Comparison of ENCODE assay signal across 22 cellular contexts in the genomic region with DNA sequence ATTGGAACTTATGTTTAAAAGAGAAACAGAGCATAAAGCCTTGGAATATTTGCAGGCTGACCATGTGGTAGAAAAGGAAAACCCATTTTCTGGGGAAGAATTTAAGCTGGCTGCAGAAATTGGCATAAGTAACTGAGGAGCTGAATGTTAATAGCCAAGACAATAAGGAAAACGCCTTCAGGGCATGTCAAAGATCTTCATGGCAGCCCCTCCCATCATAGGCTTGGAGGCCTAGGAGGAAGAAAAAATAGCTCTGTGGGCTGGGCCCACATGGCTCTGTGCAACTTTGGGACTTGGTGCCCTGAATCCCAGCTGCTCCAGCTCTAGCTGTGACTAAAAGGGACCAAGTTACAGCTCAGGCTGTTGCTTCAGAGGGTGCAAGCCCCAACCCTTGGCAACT. TPM values are rescaled to one million over a fixed set of nuclear protein-coding genes. Genes with fewer than 3 reads are reported as not detected.
DNase-seq lines count a peak whose midpoint lies in the region; ATAC-seq and TF ChIP-seq lines count a peak whose summit lies in the region.
"Had no signal": no experiment of that assay in that cellular context is flagged by ENCODE, and none has a peak within 500 bp of the region (broad histone marks: within the 10 kb centered on the region; RNA-seq: fewer than 3 reads in every experiment).

No MANE protein-coding gene starts in this region.

- no peak overlapping the region for H3K23ac ChIP-seq in mesendoderm (ENCODE audit: low read length)

- no peak overlapping the region for H4K5ac ChIP-seq in mesendoderm (ENCODE audit: low read length)

- CTCF ChIA-PET in HEK293 (lab: Yijun Ruan, JAX) = no interaction called here
- CTCF ChIA-PET in activated CD8-positive, alpha-beta T cell treated with anti-CD3 and anti-CD28 coated beads, Interleukin-2, amount 10 ng/mL, durations not matched to agents 7 days and 5 days (lab: Charles Lee) = no interaction called here

- POLR2A ChIA-PET in HEK293 (lab: Yijun Ruan, JAX) = no interaction called here
- POLR2A ChIA-PET in activated CD8-positive, alpha-beta T cell treated with anti-CD3 and anti-CD28 coated beads, Interleukin-2, amount 10 ng/mL, durations not matched to agents 7 days and 5 days (lab: Charles Lee) = no interaction called here

- H3K36me3 Mint-ChIP-seq in activated CD8-positive, alpha-beta T cell treated with anti-CD3 and anti-CD28 coated beads, Interleukin-2, amount 10 ng/mL, durations not matched to agents 7 days and 5 days (ENCODE audit: low read depth) = no peaks in the 10 kb centered on the region
- no peaks in the 10 kb centered on the region for H3K36me3 Mint-ChIP-seq in endothelial cell (ENCODE audit: low read depth, unreplicated experiment)

- H3K4me3 Mint-ChIP-seq in activated CD8-positive, alpha-beta T cell treated with anti-CD3 and anti-CD28 coated beads, Interleukin-2, amount 10 ng/mL, durations not matched to agents 7 days and 5 days = no peak overlapping the region
- H3K4me3 Mint-ChIP-seq in endothelial cell (ENCODE audit: unreplicated experiment) = no peak overlapping the region
- H3K4me3 Mint-ChIP-seq: CD4-positive, alpha-beta T cell; HFFc6 had no signal

- H3K18ac ChIP-seq in mesendoderm (ENCODE audit: low read length) = no peak overlapping the region

- H3K36me3 ChIP-seq in HEK293 (ENCODE audit: control insufficient read depth in 2 of 2, insufficient read depth in 1 of 2, low read length in 2 of 2) = no peaks in the 10 kb centered on the region
- H3K36me3 ChIP-seq in mesendoderm (ENCODE audit: control insufficient read depth, insufficient read depth, low read length) = no peaks in the 10 kb centered on the region
- H3K36me3 ChIP-seq: BLaER1, SJSA1 had no signal

- ATAC-seq in activated CD8-positive, alpha-beta T cell treated with anti-CD3 and anti-CD28 coated beads, Interleukin-2, amount 10 ng/mL, durations not matched to agents 7 days and 5 days = no peak
- no peak for ATAC-seq in HG02571 (IDR thresholded peaks at IDR 0.05; ENCODE audit: unreplicated experiment)
- ATAC-seq: Right ventricle myocardium inferior had no signal

- H3K4me1 ChIP-seq in HEK293 (ENCODE audit: control insufficient read depth, insufficient read depth, low read length) (no peaks in the 10 kb centered on the region), mesendoderm (ENCODE audit: control insufficient read depth, low read depth, low read length) (peaks cover 8% of the 10 kb centered on the region)
- H3K4me1 ChIP-seq: BLaER1, SJSA1 had no signal

- DNase-seq in dedifferentiated amniotic fluid mesenchymal stem cell (ENCODE audit: extremely low spot score) = peak; percentile 74
- DNase-seq in mesendoderm = peak; percentile 38
- no peak for DNase-seq in activated CD4-positive, CD25-positive, alpha-beta regulatory T cell treated with anti-CD3 and anti-CD28 coated beads, Interleukin-2, amount 50 U/mL, for 72 hours
- DNase-seq in activated CD8-positive, alpha-beta T cell treated with anti-CD3 and anti-CD28 coated beads, Interleukin-2, amount 10 ng/mL, durations not matched to agents 7 days and 5 days = no peak
- no peak for DNase-seq in endothelial cell (ENCODE audit: low spot score)
- DNase-seq: ACHN; CD4-positive, alpha-beta T cell; COR-L47; DND-41; GDM1; HFFc6; KG1; NCI-H1105; NCI-H2029 treated with DMSO at 0.1 percent for 48 hours; NCI-H2171; NCI-H345; NCI-H524 had no signal

- H3K9me3 ChIP-seq in HEK293 (ENCODE audit: control insufficient read depth, insufficient read depth, low read depth, low read length) = no peaks in the 10 kb centered on the region
- H3K9me3 ChIP-seq: BLaER1, SJSA1 had no signal

- H3K27ac ChIP-seq in HEK293 (ENCODE audit: extremely low read depth, low read depth, low read length) (no peak overlapping the region), mesendoderm (ENCODE audit: low read depth, low read length) (no peak overlapping the region)
- H3K27ac ChIP-seq: BLaER1, SJSA1 had no signal

- WGBS in mesendoderm (ENCODE audit: extremely low coverage, insufficient coverage, low lambda C conversion rate) = no CpG with 5 or more reads among the region's 1 CpG

- no peak overlapping the region for H3K4me3 ChIP-seq in HEK293 (ENCODE audit: low read depth, low read length)
- H3K4me3 ChIP-seq in mesendoderm (ENCODE audit: low read length) = no peak overlapping the region
- H3K4me3 ChIP-seq: BLaER1, SJSA1 had no signal

- H3K4ac ChIP-seq in mesendoderm (ENCODE audit: low read depth, low read length) = no peak overlapping the region

- H3K56ac ChIP-seq in mesendoderm (ENCODE audit: low read length) = no peak overlapping the region

- H3K27ac Mint-ChIP-seq in activated CD8-positive, alpha-beta T cell treated with anti-CD3 and anti-CD28 coated beads, Interleukin-2, amount 10 ng/mL, durations not matched to agents 7 days and 5 days = no peak overlapping the region
- no peak overlapping the region for H3K27ac Mint-ChIP-seq in endothelial cell (ENCODE audit: unreplicated experiment)
- H3K27ac Mint-ChIP-seq: CD4-positive, alpha-beta T cell; HFFc6 had no signal

- H3K4me2 ChIP-seq in mesendoderm (ENCODE audit: low read length) = no peak overlapping the region
- H3K4me2 ChIP-seq: BLaER1 had no signal

- H2BK120ac ChIP-seq in mesendoderm (ENCODE audit: low read depth, low read length) = no peak overlapping the region

- no peak overlapping the region for H3K9ac ChIP-seq in mesendoderm (ENCODE audit: low read length)
- H3K9ac ChIP-seq: BLaER1 had no signal

- H3K79me1 ChIP-seq in mesendoderm (ENCODE audit: low read length) = no peaks in the 10 kb centered on the region

- H2AK5ac ChIP-seq in mesendoderm (ENCODE audit: low read length) = no peak overlapping the region

- no peak overlapping the region for H4K8ac ChIP-seq in mesendoderm (ENCODE audit: low read depth, low read length)

- TF ChIP-seq CTCF in HEK293 (tag by site-specific recombination; IDR thresholded peaks at IDR 0.05) (no peak), endothelial cell (IDR thresholded peaks at IDR 0.05; ENCODE audit: unreplicated experiment) (no peak)

- peaks cover 2% of the 10 kb centered on the region for H3K27me3 Mint-ChIP-seq in activated CD8-positive, alpha-beta T cell treated with anti-CD3 and anti-CD28 coated beads, Interleukin-2, amount 10 ng/mL, durations not matched to agents 7 days and 5 days (ENCODE audit: low read depth)
- no peaks in the 10 kb centered on the region for H3K27me3 Mint-ChIP-seq in endothelial cell (ENCODE audit: unreplicated experiment)

- H3K27me3 ChIP-seq in mesendoderm (ENCODE audit: insufficient read depth, low read length, poor library complexity) = no peaks in the 10 kb centered on the region
- H3K27me3 ChIP-seq: BLaER1, SJSA1 had no signal

- no peak overlapping the region for H2BK5ac ChIP-seq in mesendoderm (ENCODE audit: low read length)

- no peaks in the 10 kb centered on the region for H3K4me1 Mint-ChIP-seq in activated CD8-positive, alpha-beta T cell treated with anti-CD3 and anti-CD28 coated beads, Interleukin-2, amount 10 ng/mL, durations not matched to agents 7 days and 5 days (ENCODE audit: low read depth)
- peaks cover 44% of the 10 kb centered on the region for H3K4me1 Mint-ChIP-seq in endothelial cell (ENCODE audit: unreplicated experiment)

- no peak overlapping the region for H2BK15ac ChIP-seq in mesendoderm (replicated peaks; ENCODE audit: low read depth)

- H3K9me3 Mint-ChIP-seq in activated CD8-positive, alpha-beta T cell treated with anti-CD3 and anti-CD28 coated beads, Interleukin-2, amount 10 ng/mL, durations not matched to agents 7 days and 5 days (ENCODE audit: insufficient read depth) = no peaks in the 10 kb centered on the region
- H3K9me3 Mint-ChIP-seq in endothelial cell (ENCODE audit: unreplicated experiment) = no peaks in the 10 kb centered on the region
- H3K9me3 Mint-ChIP-seq: CD4-positive, alpha-beta T cell; HFFc6 had no signal

- no peaks in the 10 kb centered on the region for H3K79me2 ChIP-seq in mesendoderm (ENCODE audit: control insufficient read depth, insufficient read depth, low read length)

TF ChIP-seq in HEK293, 187 proteins besides CTCF, POLR2A, EP300 and RAD21:
- TF ChIP-seq GFI1B (tag by site-specific recombination; IDR thresholded peaks at IDR 0.05) = no peak
- no peak for TF ChIP-seq ZNF239 (tag by site-specific recombination; IDR thresholded peaks at IDR 0.05)
- TF ChIP-seq ZNF585B (tag by site-specific recombination; IDR thresholded peaks at IDR 0.05) = peak; percentile 49

RNA-seq across cellular contexts. Expression of gene CTH, which starts 51.5 kb away (rescaled TPM):
- 18.5 TPM for polyA plus RNA-seq in mesendoderm (2013, experiment 1 of 2)
- polyA plus RNA-seq in mesendoderm (2013, experiment 2 of 2) = 20.1 TPM
- total RNA-seq in activated CD8-positive, alpha-beta T cell treated with anti-CD3 and anti-CD28 coated beads, Interleukin-2, amount 10 ng/mL, durations not matched to agents 7 days and 5 days = 1 to 10 TPM; 4.1 to 5.9 TPM
- total RNA-seq in endothelial cell (ENCODE audit: unreplicated experiment) = 20.2 TPM

Comparison
In these comparisons a context has a peak if more than half of its experiments do, and no peak if none do; other contexts are left out.
1. DNase-seq: peak in dedifferentiated amniotic fluid mesenchymal stem cell (single experiment) and mesendoderm (single experiment); none in activated CD4-positive, CD25-positive, alpha-beta regulatory T cell treated with anti-CD3 and anti-CD28 coated beads, Interleukin-2, amount 50 U/mL, for 72 hours (single experiment), activated CD8-positive, alpha-beta T cell treated with anti-CD3 and anti-CD28 coated beads, Interleukin-2, amount 10 ng/mL, durations not matched to agents 7 days and 5 days (single experiment) and endothelial cell (single experiment).